1 cellular context compared by ENCODE assay signal in genomic region chr3:101573449-101574387, GRCh38.
TF ChIP-seq lines count a peak whose summit lies in the region.

PCNP (plus strand) TSS chr3:101574180; CDS start chr3:101574216, 36 bp downstream.

TF ChIP-seq in SK-N-SH, 30 proteins besides CTCF, POLR2A, EP300 and RAD21 (continued from another document):
- TF ChIP-seq PBX3 (IDR thresholded peaks at IDR 0.05) (peak; percentile 47; the same call in 1 of the 2 replicates), NFIC (IDR thresholded peaks at IDR 0.05; ENCODE audit: borderline replicate concordance) (no peak), FOXJ3 (CRISPR knock-in tag; IDR thresholded peaks at IDR 0.05) (peak; percentile 72; the same call in 1 of the 2 replicates), RXRA (IDR thresholded peaks at IDR 0.05; ENCODE audit: borderline replicate concordance, low read depth) (no peak), IRF3 (IDR thresholded peaks at IDR 0.05; ENCODE audit: low read depth, low read length) (no peak), FOSL2 (IDR thresholded peaks at IDR 0.05; ENCODE audit: borderline replicate concordance, low read depth) (no peak; the same call in 1 of the 2 replicates), JUND (IDR thresholded peaks at IDR 0.05) (no peak), YY1 (IDR thresholded peaks at IDR 0.05; ENCODE audit: low read depth) (peak; percentile 95), ELF1 (IDR thresholded peaks at IDR 0.05) (peak; percentile 93), GABPA (IDR thresholded peaks at IDR 0.05; ENCODE audit: low read depth) (peak; percentile 99), USF1 (IDR thresholded peaks at IDR 0.05; ENCODE audit: borderline replicate concordance, low read depth) (no peak), RFX5 (IDR thresholded peaks at IDR 0.05; ENCODE audit: low read length) (no peak), RCOR1 (IDR thresholded peaks at IDR 0.05; ENCODE audit: low read length) (no peak), MXI1 (IDR thresholded peaks at IDR 0.05; ENCODE audit: low read depth, low read length) (peak; percentile 90), REST (IDR thresholded peaks at IDR 0.05; ENCODE audit: low read depth, low read length) (0 out of 2 replicates have a peak, but pooled peaks have one; percentile 20), NRF1 (IDR thresholded peaks at IDR 0.05; ENCODE audit: low read depth, low read length) (no peak), TEAD4 (IDR thresholded peaks at IDR 0.05; ENCODE audit: borderline replicate concordance, insufficient read depth) (0 out of 2 replicates have a peak, but pooled peaks have one; percentile 34)
